1 cellular context compared by ENCODE assay signal in genomic region chr9:110047232-110047954, GRCh38.
TF ChIP-seq lines count a peak whose summit lies in the region.

No MANE protein-coding gene starts in this region.

TF ChIP-seq in HepG2, 621 proteins besides CTCF, POLR2A, EP300 and RAD21 (continued from another document):
- no peak for TF ChIP-seq ZNF646 (CRISPR knock-in tag; IDR thresholded peaks at IDR 0.05)
- no peak for TF ChIP-seq NFE2L2 (IDR thresholded peaks at IDR 0.05; ENCODE audit: low read length)
- no peak for TF ChIP-seq RNF2 (conservative IDR thresholded peaks at IDR 0.05; ENCODE audit: low read depth)
- TF ChIP-seq MIXL1 (CRISPR knock-in tag; IDR thresholded peaks at IDR 0.05), result no peak
- TF ChIP-seq ZSCAN30 (CRISPR knock-in tag; IDR thresholded peaks at IDR 0.05), result no peak
- no peak for TF ChIP-seq DPF2 (CRISPR knock-in tag; IDR thresholded peaks at IDR 0.05; ENCODE audit: borderline replicate concordance, low read depth)
- TF ChIP-seq ZNF343 (CRISPR knock-in tag; IDR thresholded peaks at IDR 0.05), result no peak
- no peak for TF ChIP-seq RAD51 (IDR thresholded peaks at IDR 0.05; ENCODE audit: borderline replicate concordance)
- no peak for TF ChIP-seq RERE (CRISPR knock-in tag; IDR thresholded peaks at IDR 0.05; ENCODE audit: low read depth)
- no peak for TF ChIP-seq EEA1 (CRISPR knock-in tag; IDR thresholded peaks at IDR 0.05; ENCODE audit: borderline replicate concordance)
